ENCODE assay signal across 8 cellular contexts in the genomic region with DNA sequence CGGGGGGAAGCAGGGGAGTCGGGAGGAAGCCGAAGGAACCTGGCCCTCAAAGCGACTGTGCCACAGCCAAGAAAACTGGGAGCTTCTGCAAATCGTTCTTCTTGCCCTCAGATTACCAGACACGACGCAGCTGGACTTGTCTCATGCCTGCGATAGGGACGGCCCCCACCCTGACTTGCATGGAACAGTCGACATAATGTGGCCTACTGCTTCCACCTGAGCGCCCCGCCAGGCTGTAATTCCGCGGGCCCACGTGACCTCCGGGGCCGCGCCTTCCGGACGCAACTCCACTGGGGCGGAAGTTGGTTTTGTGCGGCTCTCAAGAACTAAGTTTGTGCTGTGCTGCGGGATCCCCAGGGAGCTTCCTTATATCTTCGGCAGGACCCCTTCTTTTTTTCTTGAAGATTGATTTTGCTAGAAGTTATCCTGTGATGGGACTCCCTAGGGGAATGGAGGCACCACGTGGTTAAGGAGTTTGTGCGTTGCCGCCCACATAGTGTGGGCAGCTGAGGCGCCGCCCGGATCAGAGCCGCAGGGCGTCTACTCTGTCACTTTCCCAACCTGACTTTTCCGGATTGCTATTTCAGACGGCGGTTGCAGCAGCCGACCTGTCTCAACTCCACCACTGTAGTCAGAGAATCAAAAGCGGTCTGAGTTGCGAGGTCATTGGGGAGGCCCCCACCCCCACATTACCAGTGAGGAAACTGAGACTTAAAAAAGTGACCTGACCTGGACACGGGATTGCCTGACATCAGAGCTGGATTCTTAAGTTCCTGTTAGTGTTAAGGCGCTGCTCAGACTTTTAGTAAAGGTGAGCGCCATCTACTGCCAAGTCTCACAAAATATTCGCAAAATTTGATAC. TPM values are rescaled to one million over a fixed set of nuclear protein-coding genes. Genes with fewer than 3 reads are reported as not detected.
DNase-seq lines count a peak whose midpoint lies in the region; ATAC-seq and TF ChIP-seq lines count a peak whose summit lies in the region.

No MANE protein-coding gene starts in this region.

- H3K4me1 ChIP-seq in endodermal cell (ENCODE audit: control insufficient read depth, insufficient read depth, low read length) (peaks cover 10% of the 10 kb centered on the region), mesendoderm (ENCODE audit: control insufficient read depth, low read depth, low read length) (peaks cover 2% of the 10 kb centered on the region)

- H3K27me3 ChIP-seq in endodermal cell (ENCODE audit: control insufficient read depth, insufficient read depth, low read length, poor library complexity, severe bottlenecking) (no peaks in the 10 kb centered on the region), mesendoderm (ENCODE audit: insufficient read depth, low read length, poor library complexity) (no peaks in the 10 kb centered on the region)

- ATAC-seq in GM21390 (IDR thresholded peaks at IDR 0.05; ENCODE audit: unreplicated experiment), result peak; percentile 65

- peaks cover 11% of the 10 kb centered on the region for H3K36me3 Mint-ChIP-seq in endodermal cell (ENCODE audit: low read depth)

- H3K36me3 ChIP-seq in endodermal cell (ENCODE audit: control insufficient read depth, insufficient read depth, low read length), result peaks cover 12% of the 10 kb centered on the region
- H3K36me3 ChIP-seq in mesendoderm (ENCODE audit: control insufficient read depth, insufficient read depth, low read length), result peaks cover under 1% of the 10 kb centered on the region

- H3K18ac ChIP-seq in mesendoderm (ENCODE audit: low read length), result no peak overlapping the region

- in situ Hi-C loops in Caki2 (cut with HindIII; ENCODE audit: low pct_unique_long_range_greater_than_20kb, low sequenced_read_pairs), result no loop called here

- H4K8ac ChIP-seq in mesendoderm (ENCODE audit: low read depth, low read length), result no peak overlapping the region

- 0% methylated on average over 27 to 42 of the region's 42 CpGs for WGBS in endodermal cell (ENCODE audit: insufficient coverage in 1 of 2, insufficient read length in 1 of 2), 2 experiments
- WGBS in mesendoderm (ENCODE audit: extremely low coverage, insufficient coverage, low lambda C conversion rate), result no CpG with 5 or more reads among the region's 42 CpGs

- no peaks in the 10 kb centered on the region for H3K9me3 Mint-ChIP-seq in endodermal cell

- H2BK120ac ChIP-seq in mesendoderm (ENCODE audit: low read depth, low read length), result no peak overlapping the region

- peaks cover 35% of the 10 kb centered on the region for H3K79me2 ChIP-seq in mesendoderm (ENCODE audit: control insufficient read depth, insufficient read depth, low read length)

- no peaks in the 10 kb centered on the region for H3K9me3 ChIP-seq in endodermal cell (ENCODE audit: control insufficient read depth, low read length)

- no peak overlapping the region for H2BK15ac ChIP-seq in mesendoderm (replicated peaks; ENCODE audit: low read depth)

- peak overlapping the region; percentile 97 for H3K4me3 ChIP-seq in endodermal cell (ENCODE audit: low read length)
- peak overlapping the region; percentile 69 for H3K4me3 ChIP-seq in mesendoderm (ENCODE audit: low read length)

- peaks cover 3% of the 10 kb centered on the region for H3K79me1 ChIP-seq in mesendoderm (ENCODE audit: low read length)

- peaks cover 5% of the 10 kb centered on the region for H3K27me3 Mint-ChIP-seq in endodermal cell (ENCODE audit: insufficient read depth)

- H3K56ac ChIP-seq in mesendoderm (ENCODE audit: low read length), result peak overlapping the region; percentile 100

- H3K9ac ChIP-seq in endodermal cell (ENCODE audit: extremely low read depth, low read length, poor library complexity, severe bottlenecking) (peak overlapping the region; percentile 98), mesendoderm (ENCODE audit: low read length) (peak overlapping the region; percentile 94)

- H3K23ac ChIP-seq in mesendoderm (ENCODE audit: low read length), result no peak overlapping the region

- peak overlapping the region; percentile 88 for H3K4me2 ChIP-seq in mesendoderm (ENCODE audit: low read length)

- H3K27ac ChIP-seq in endodermal cell (ENCODE audit: low read depth, low read length) (peak overlapping the region; percentile 99), mesendoderm (ENCODE audit: low read depth, low read length) (peak overlapping the region; percentile 95)

- H3K27ac Mint-ChIP-seq in endodermal cell, result peak overlapping the region; percentile 100

- no peak overlapping the region for H3K4ac ChIP-seq in mesendoderm (ENCODE audit: low read depth, low read length)

- peak; percentile 78 for TF ChIP-seq CTCF in endodermal cell (conservative IDR thresholded peaks at IDR 0.05)

- DNase-seq in Caki2 (ENCODE audit: low read depth), result peak; percentile 95
- peak; percentile 81 to 100 (median 94) for DNase-seq in HUDEP-2 (lab: John Stamatoyannopoulos, UW; ENCODE audit: unreplicated experiment in 76 of 76)
- DNase-seq in NOMO-1 treated with DMSO at 0.1 percent for 48 hours (lab: John Stamatoyannopoulos, UW; ENCODE audit: unreplicated experiment), result peak; percentile 98
- peak; percentile 78 for DNase-seq in activated CD8-positive, alpha-beta memory T cell treated with anti-CD3 and anti-CD28 coated beads, Interleukin-2, amount 50 U/mL, for 1 hour (ENCODE audit: extremely low read depth)
- DNase-seq in endodermal cell, result peak; percentile 96
- DNase-seq in mesendoderm, result peak; percentile 97
- DNase-seq in stimulated activated CD8-positive, alpha-beta memory T cell treated with anti-CD3 and anti-CD28 coated beads, Interleukin-15, amount 100 ng/mL, for 1 hour (ENCODE audit: low read depth), result peak; percentile 82

- H3K4me1 Mint-ChIP-seq in endodermal cell, result peaks cover 38% of the 10 kb centered on the region

- H2BK5ac ChIP-seq in mesendoderm (ENCODE audit: low read length), result peak overlapping the region; percentile 100

- H2AK5ac ChIP-seq in mesendoderm (ENCODE audit: low read length), result no peak overlapping the region

- H3K4me3 Mint-ChIP-seq in endodermal cell, result peak overlapping the region; percentile 85

- H4K5ac ChIP-seq in mesendoderm (ENCODE audit: low read length), result peak overlapping the region; percentile 88

RNA-seq across cellular contexts. Expression of gene CD164, which starts 0.5 kb away (rescaled TPM):
- total RNA-seq in Caki2 (2014; rRNA removed; shearing (Covaris generic); ENCODE audit: low replicate concordance), result 86.0 and 86.6 TPM in 2 replicates
- 100 to 1,000 TPM; 120 to 126 TPM for total RNA-seq in endodermal cell
- polyA plus RNA-seq in endodermal cell (2013, experiment 1 of 2), result 74.8 TPM
- 74.6 TPM for polyA plus RNA-seq in endodermal cell (2013, experiment 2 of 2)
- polyA plus RNA-seq in mesendoderm (2013, experiment 1 of 2), result 74.4 TPM
- polyA plus RNA-seq in mesendoderm (2013, experiment 2 of 2), result 76.2 TPM

RNA-seq across cellular contexts. Expression of gene PPIL6, which starts 57.6 kb away (rescaled TPM):
- total RNA-seq in Caki2 (2014; rRNA removed; shearing (Covaris generic); ENCODE audit: low replicate concordance), result 3.5 and 13.2 TPM in 2 replicates
- total RNA-seq in endodermal cell, result 1 to 10 TPM; 2.2 to 2.9 TPM
- 3.6 TPM for polyA plus RNA-seq in endodermal cell (2013, experiment 1 of 2)
- polyA plus RNA-seq in endodermal cell (2013, experiment 2 of 2), result 5.3 TPM
- 0.29 TPM for polyA plus RNA-seq in mesendoderm (2013, experiment 1 of 2)
- 0.29 TPM for polyA plus RNA-seq in mesendoderm (2013, experiment 2 of 2)

RNA-seq across cellular contexts. Expression of gene SMPD2, which starts 57.7 kb away (rescaled TPM):
- 17.6 and 30.4 TPM in 2 replicates for total RNA-seq in Caki2 (2014; rRNA removed; shearing (Covaris generic); ENCODE audit: low replicate concordance)
- 10 to 100 TPM; 11.1 to 12.0 TPM for total RNA-seq in endodermal cell
- polyA plus RNA-seq in endodermal cell (2013, experiment 1 of 2), result 9.3 TPM
- 6.9 TPM for polyA plus RNA-seq in endodermal cell (2013, experiment 2 of 2)
- polyA plus RNA-seq in mesendoderm (2013, experiment 1 of 2), result 5.7 TPM
- 5.5 TPM for polyA plus RNA-seq in mesendoderm (2013, experiment 2 of 2)

Comparison
In these comparisons a context has a peak if more than half of its experiments do, and no peak if none do; other contexts are left out.
1. Peak in every context shown above with its lines: DNase-seq, ATAC-seq, H3K4me3 ChIP-seq and H3K27ac ChIP-seq.